In the genomic region with DNA sequence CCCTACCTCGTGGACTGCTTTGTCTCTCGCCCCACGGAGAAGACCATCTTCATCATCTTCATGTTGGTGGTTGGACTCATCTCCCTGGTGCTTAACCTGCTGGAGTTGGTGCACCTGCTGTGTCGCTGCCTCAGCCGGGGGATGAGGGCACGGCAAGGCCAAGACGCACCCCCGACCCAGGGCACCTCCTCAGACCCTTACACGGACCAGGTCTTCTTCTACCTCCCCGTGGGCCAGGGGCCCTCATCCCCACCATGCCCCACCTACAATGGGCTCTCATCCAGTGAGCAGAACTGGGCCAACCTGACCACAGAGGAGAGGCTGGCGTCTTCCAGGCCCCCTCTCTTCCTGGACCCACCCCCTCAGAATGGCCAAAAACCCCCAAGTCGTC, we compare ENCODE assay signal across 26 cellular contexts. TPM values are rescaled to one million over a fixed set of nuclear protein-coding genes. Genes with fewer than 3 reads are reported as not detected.
A peak's percentile ranks its signal among the peaks of the same experiment; 100 is the strongest.
DNase-seq lines count a peak whose midpoint lies in the region; ATAC-seq and TF ChIP-seq lines count a peak whose summit lies in the region.
"Had no signal": no experiment of that assay in that cellular context is flagged by ENCODE, and none has a peak within 500 bp of the region (broad histone marks: within the 10 kb centered on the region; RNA-seq: fewer than 3 reads in every experiment).

No MANE protein-coding gene starts in this region.

- no peak overlapping the region for H3K9ac ChIP-seq in BLaER1
- peak overlapping the region in 1 of 3 donors; percentile 76 for H3K9ac ChIP-seq in skeletal muscle tissue (ENCODE audit: low read depth in 1 of 3, low read length in 3 of 3)

- H3K27me3 ChIP-seq in BLaER1, result no peaks in the 10 kb centered on the region
- H3K27me3 ChIP-seq in skeletal muscle tissue (ENCODE audit: control insufficient read depth in 3 of 3, insufficient read depth in 3 of 3, low read length in 3 of 3), result peaks cover 12 to 20% (median 13%) of the 10 kb centered on the region in 3 donors
- H3K27me3 ChIP-seq: adrenal gland had no signal

- no peaks in the 10 kb centered on the region for H3K9me3 Mint-ChIP-seq in endothelial cell (ENCODE audit: unreplicated experiment)
- H3K9me3 Mint-ChIP-seq in activated T-helper 2 cell treated with anti-CD3 and anti-CD28 coated beads, Interferon-gamma antibody, Interleukin-2, Interleukin-4, amounts not matched to agents 10 μg/mL and 5 μg/mL and 100 μg/mL, durations not matched to agents 14 hours and 24 hours and 36 hours, result no peaks in the 10 kb centered on the region
- H3K9me3 Mint-ChIP-seq: activated T-cell treated with anti-CD3 and anti-CD28 coated beads, Interleukin-2, amount 50 U/mL, for 24 hours; GM23338 had no signal

- DNase-seq in endothelial cell (ENCODE audit: low spot score), result no peak
- DNase-seq in activated T-helper 2 cell treated with anti-CD3 and anti-CD28 coated beads, Interferon-gamma antibody, Interleukin-2, Interleukin-4, amounts not matched to agents 10 μg/mL and 5 μg/mL and 100 μg/mL, durations not matched to agents 14 hours and 24 hours and 36 hours (ENCODE audit: low spot score), result no peak
- DNase-seq: activated CD4-positive, alpha-beta T cell treated with anti-CD3 and anti-CD28 coated beads for 36 hours; activated CD8-positive, alpha-beta memory T cell treated with anti-CD3 and anti-CD28 coated beads for 24 hours; activated naive CD4-positive, alpha-beta T cell; activated T-cell treated with anti-CD3 and anti-CD28 coated beads, Interleukin-2, amount 50 U/mL, for 24 hours; CD4-positive, CD25-positive, alpha-beta regulatory T cell; dermis blood vessel endothelial cell; MV-4-11; NCI-H510A treated with DMSO at 0.1 percent for 48 hours; NK-92 treated with Interleukin-12 subunit alpha and Interleukin-12 subunit beta, amount 100 ng/mL, for 24 hours; SJCRH30; stimulated activated CD4-positive, alpha-beta T cell treated with anti-CD3 and anti-CD28 coated beads, Interleukin-2, amount 100 ng/mL, for 48 hours; stimulated activated naive CD4-positive, alpha-beta T cell; T-helper 1 cell had no signal

- intact Hi-C loops in activated T-helper 2 cell treated with anti-CD3 and anti-CD28 coated beads, Interferon-gamma antibody, Interleukin-2, Interleukin-4, amounts not matched to agents 10 μg/mL and 5 μg/mL and 100 μg/mL, durations not matched to agents 14 hours and 24 hours and 36 hours (cut with micrococcal nuclease), result no loop called here

- ATAC-seq in HG03571 (IDR thresholded peaks at IDR 0.05; ENCODE audit: unreplicated experiment), result no peak
- no peak for ATAC-seq in HG03135 (IDR thresholded peaks at IDR 0.05; ENCODE audit: unreplicated experiment)
- ATAC-seq: activated CD4-positive, alpha-beta T cell treated with anti-CD3 and anti-CD28 coated beads for 36 hours; GM23338; Panc1 had no signal

- H3K4me3 ChIP-seq in BLaER1, result no peak overlapping the region
- peak overlapping the region; percentile 54 to 67 (median 63) for H3K4me3 ChIP-seq in skeletal muscle tissue (ENCODE audit: low read length in 3 of 3)
- H3K4me3 ChIP-seq: adrenal gland, GM23338, hepatocyte, prostate gland, SJCRH30, smooth muscle cell had no signal

- 0 out of 2 replicates have a peak, but pooled peaks cover 3% of the 10 kb centered on the region for H4K20me1 ChIP-seq in BLaER1

- peaks cover 68% of the 10 kb centered on the region for H3K4me1 ChIP-seq in BLaER1
- peaks cover 0 to 8% (median 6%) of the 10 kb centered on the region in 3 donors for H3K4me1 ChIP-seq in skeletal muscle tissue (ENCODE audit: control insufficient read depth in 3 of 3, insufficient read depth in 3 of 3, low read length in 3 of 3)
- H3K4me1 ChIP-seq: prostate gland, SJCRH30 had no signal

- TF ChIP-seq CTCF in endothelial cell (IDR thresholded peaks at IDR 0.05; ENCODE audit: unreplicated experiment), result no peak

- no peak overlapping the region for H3K27ac ChIP-seq in BLaER1
- H3K27ac ChIP-seq in skeletal muscle tissue (ENCODE audit: low read depth, low read length), result peak overlapping the region; percentile 30
- H3K27ac ChIP-seq: hepatocyte, prostate gland, SJCRH30 had no signal

- H3K4me2 ChIP-seq in BLaER1, result peak overlapping the region; percentile 92
- H3K4me2 ChIP-seq: GM23338, hepatocyte, smooth muscle cell had no signal

- H3K27me3 Mint-ChIP-seq in endothelial cell (ENCODE audit: unreplicated experiment), result peaks cover 24% of the 10 kb centered on the region
- H3K27me3 Mint-ChIP-seq in activated T-helper 2 cell treated with anti-CD3 and anti-CD28 coated beads, Interferon-gamma antibody, Interleukin-2, Interleukin-4, amounts not matched to agents 10 μg/mL and 5 μg/mL and 100 μg/mL, durations not matched to agents 14 hours and 24 hours and 36 hours (ENCODE audit: low read depth), result peaks cover 22% of the 10 kb centered on the region

- H3K27ac Mint-ChIP-seq in endothelial cell (ENCODE audit: unreplicated experiment), result no peak overlapping the region
- no peak overlapping the region for H3K27ac Mint-ChIP-seq in activated T-helper 2 cell treated with anti-CD3 and anti-CD28 coated beads, Interferon-gamma antibody, Interleukin-2, Interleukin-4, amounts not matched to agents 10 μg/mL and 5 μg/mL and 100 μg/mL, durations not matched to agents 14 hours and 24 hours and 36 hours
- H3K27ac Mint-ChIP-seq: activated CD4-positive, alpha-beta T cell treated with anti-CD3 and anti-CD28 coated beads for 36 hours; activated T-cell treated with anti-CD3 and anti-CD28 coated beads, Interleukin-2, amount 50 U/mL, for 24 hours; CD4-positive, CD25-positive, alpha-beta regulatory T cell; GM23338 had no signal

- H3K9me3 ChIP-seq in BLaER1 (no peaks in the 10 kb centered on the region), skeletal muscle tissue (ENCODE audit: control insufficient read depth in 3 of 3, low read length in 3 of 3) (no peaks in the 10 kb centered on the region)
- H3K9me3 ChIP-seq: adrenal gland, prostate gland, SJCRH30 had no signal

- H3K36me3 ChIP-seq in BLaER1 (no peaks in the 10 kb centered on the region), skeletal muscle tissue (ENCODE audit: control insufficient read depth in 3 of 3, insufficient read depth in 3 of 3, low read length in 3 of 3) (peaks cover 8 to 23% (median 10%) of the 10 kb centered on the region in 3 donors)
- H3K36me3 ChIP-seq: adrenal gland, prostate gland, SJCRH30 had no signal

- H3K4me3 Mint-ChIP-seq in endothelial cell (ENCODE audit: unreplicated experiment), result peak overlapping the region; percentile 92
- no peak overlapping the region for H3K4me3 Mint-ChIP-seq in activated T-helper 2 cell treated with anti-CD3 and anti-CD28 coated beads, Interferon-gamma antibody, Interleukin-2, Interleukin-4, amounts not matched to agents 10 μg/mL and 5 μg/mL and 100 μg/mL, durations not matched to agents 14 hours and 24 hours and 36 hours (ENCODE audit: low read depth)
- H3K4me3 Mint-ChIP-seq: activated CD4-positive, alpha-beta T cell treated with anti-CD3 and anti-CD28 coated beads for 36 hours; activated T-cell treated with anti-CD3 and anti-CD28 coated beads, Interleukin-2, amount 50 U/mL, for 24 hours; CD4-positive, CD25-positive, alpha-beta regulatory T cell; GM23338 had no signal

- peaks cover 55% of the 10 kb centered on the region for H3K36me3 Mint-ChIP-seq in endothelial cell (ENCODE audit: low read depth, unreplicated experiment)
- H3K36me3 Mint-ChIP-seq in activated T-helper 2 cell treated with anti-CD3 and anti-CD28 coated beads, Interferon-gamma antibody, Interleukin-2, Interleukin-4, amounts not matched to agents 10 μg/mL and 5 μg/mL and 100 μg/mL, durations not matched to agents 14 hours and 24 hours and 36 hours (ENCODE audit: low read depth), result no peaks in the 10 kb centered on the region
- H3K36me3 Mint-ChIP-seq: CD4-positive, CD25-positive, alpha-beta regulatory T cell had no signal

- peaks cover 62% of the 10 kb centered on the region for H3K4me1 Mint-ChIP-seq in endothelial cell (ENCODE audit: unreplicated experiment)
- H3K4me1 Mint-ChIP-seq in activated T-helper 2 cell treated with anti-CD3 and anti-CD28 coated beads, Interferon-gamma antibody, Interleukin-2, Interleukin-4, amounts not matched to agents 10 μg/mL and 5 μg/mL and 100 μg/mL, durations not matched to agents 14 hours and 24 hours and 36 hours (ENCODE audit: low read depth), result peaks cover 3% of the 10 kb centered on the region

RNA-seq across cellular contexts. Expression of a gene that starts 2.0 kb away (rescaled TPM):
- 347 TPM for total RNA-seq in endothelial cell (ENCODE audit: unreplicated experiment)
- 21.4 TPM for total RNA-seq in skeletal muscle tissue
- total RNA-seq in activated T-helper 2 cell treated with anti-CD3 and anti-CD28 coated beads, Interferon-gamma antibody, Interleukin-2, Interleukin-4, amounts not matched to agents 10 μg/mL and 5 μg/mL and 100 μg/mL, durations not matched to agents 14 hours and 24 hours and 36 hours, result not detected in 2 replicates
- total RNA-seq: activated CD4-positive, alpha-beta T cell treated with anti-CD3 and anti-CD28 coated beads for 36 hours; CD4-positive, CD25-positive, alpha-beta regulatory T cell; fibroblast of villous mesenchyme; SJCRH30; smooth muscle cell had no signal

RNA-seq across cellular contexts. Expression of a gene that starts 13.8 kb away (rescaled TPM):
- total RNA-seq in endothelial cell (ENCODE audit: unreplicated experiment), result 9.6 TPM
- not detected for total RNA-seq in skeletal muscle tissue
- total RNA-seq in activated T-helper 2 cell treated with anti-CD3 and anti-CD28 coated beads, Interferon-gamma antibody, Interleukin-2, Interleukin-4, amounts not matched to agents 10 μg/mL and 5 μg/mL and 100 μg/mL, durations not matched to agents 14 hours and 24 hours and 36 hours, result not detected in 2 replicates
- total RNA-seq: activated CD4-positive, alpha-beta T cell treated with anti-CD3 and anti-CD28 coated beads for 36 hours; CD4-positive, CD25-positive, alpha-beta regulatory T cell; fibroblast of villous mesenchyme; SJCRH30 had no signal

RNA-seq across cellular contexts. Expression of a gene that starts 35.2 kb away (rescaled TPM):
- total RNA-seq in endothelial cell (ENCODE audit: unreplicated experiment) (not detected), skeletal muscle tissue (not detected)
- not detected in 2 replicates for total RNA-seq in activated T-helper 2 cell treated with anti-CD3 and anti-CD28 coated beads, Interferon-gamma antibody, Interleukin-2, Interleukin-4, amounts not matched to agents 10 μg/mL and 5 μg/mL and 100 μg/mL, durations not matched to agents 14 hours and 24 hours and 36 hours
- total RNA-seq: activated CD4-positive, alpha-beta T cell treated with anti-CD3 and anti-CD28 coated beads for 36 hours; adrenal gland; CD4-positive, CD25-positive, alpha-beta regulatory T cell; dermis blood vessel endothelial cell; fibroblast of villous mesenchyme; SJCRH30 had no signal

RNA-seq across cellular contexts. Expression of a gene that starts 39.9 kb away (rescaled TPM):
- not detected for total RNA-seq in endothelial cell (ENCODE audit: unreplicated experiment)
- not detected for total RNA-seq in skeletal muscle tissue
- total RNA-seq in activated T-helper 2 cell treated with anti-CD3 and anti-CD28 coated beads, Interferon-gamma antibody, Interleukin-2, Interleukin-4, amounts not matched to agents 10 μg/mL and 5 μg/mL and 100 μg/mL, durations not matched to agents 14 hours and 24 hours and 36 hours, result not detected in 2 replicates
- total RNA-seq: activated CD4-positive, alpha-beta T cell treated with anti-CD3 and anti-CD28 coated beads for 36 hours; adrenal gland; CD4-positive, CD25-positive, alpha-beta regulatory T cell; fibroblast of villous mesenchyme; SJCRH30 had no signal

Comparison
In these comparisons a context has a peak if more than half of its experiments do, and no peak if none do; other contexts are left out.
1. RNA of a gene that starts 2.0 kb away (total RNA-seq): 347 TPM in endothelial cell (single experiment) and 21.4 TPM in skeletal muscle tissue (single experiment); not detected in activated T-helper 2 cell treated with anti-CD3 and anti-CD28 coated beads, Interferon-gamma antibody, Interleukin-2, Interleukin-4, amounts not matched to agents 10 μg/mL and 5 μg/mL and 100 μg/mL, durations not matched to agents 14 hours and 24 hours and 36 hours; every median in the first group is over 10 times any median in the second.
2. RNA of a gene that starts 13.8 kb away (total RNA-seq): 9.6 TPM in endothelial cell (single experiment); not detected in skeletal muscle tissue (single experiment) and not detected in activated T-helper 2 cell treated with anti-CD3 and anti-CD28 coated beads, Interferon-gamma antibody, Interleukin-2, Interleukin-4, amounts not matched to agents 10 μg/mL and 5 μg/mL and 100 μg/mL, durations not matched to agents 14 hours and 24 hours and 36 hours; every median in the first group is over 10 times any median in the second.